ENCODE assay signal across 11 cellular contexts in genomic region chr1:39995973-39996393, GRCh38. TPM values are rescaled to one million over a fixed set of nuclear protein-coding genes. Genes with fewer than 3 reads are reported as not detected.
DNase-seq lines count a peak whose midpoint lies in the region; ATAC-seq and TF ChIP-seq lines count a peak whose summit lies in the region.
"Had no signal": no experiment of that assay in that cellular context is flagged by ENCODE, and none has a peak within 500 bp of the region (broad histone marks: within the 10 kb centered on the region; RNA-seq: fewer than 3 reads in every experiment).

No MANE protein-coding gene starts in this region.

- ATAC-seq in GM21737 (IDR thresholded peaks at IDR 0.05; ENCODE audit: unreplicated experiment) = peak; percentile 78
- ATAC-seq: left lobe of liver had no signal

- peak; percentile 37 for DNase-seq in SKM-1 treated with dmso at 0.1 percent for 144 hours (lab: John Stamatoyannopoulos, UW; ENCODE audit: unreplicated experiment)
- DNase-seq in SKM-1 (lab: John Stamatoyannopoulos, UW; ENCODE audit: unreplicated experiment) = no peak
- DNase-seq in MM.1S = peak; percentile 22
- no peak for DNase-seq in neuronal stem cell (ENCODE audit: low spot score)
- DNase-seq in Caco-2 = no peak
- DNase-seq in NCI-H2081 treated with DMSO at 0.1 percent for 48 hours (lab: John Stamatoyannopoulos, UW) = no peak
- DNase-seq in NCI-H748 (lab: John Stamatoyannopoulos, UW; ENCODE audit: unreplicated experiment) = no peak
- DNase-seq: activated CD4-positive, alpha-beta T cell treated with anti-CD3 and anti-CD28 coated beads, Interleukin-2, amount 50 U/mL, for 4 hours; dorsolateral prefrontal cortex had no signal

- no peak overlapping the region for H3K4me3 Mint-ChIP-seq in Caco-2 (ENCODE audit: unreplicated experiment)

- H3K4me3 ChIP-seq in MM.1S (ENCODE audit: low read length) (no peak overlapping the region), neuronal stem cell (ENCODE audit: low read length in 2 of 2) (no peak overlapping the region), Caco-2 (ENCODE audit: low read depth, low read length) (no peak overlapping the region)
- H3K4me3 ChIP-seq: dorsolateral prefrontal cortex had no signal

- no peak overlapping the region for H3K27ac Mint-ChIP-seq in Caco-2 (ENCODE audit: unreplicated experiment)

- H2AFZ ChIP-seq in MM.1S (ENCODE audit: low read length) (peak overlapping the region; percentile 8), neuronal stem cell (ENCODE audit: low read length) (peak overlapping the region; percentile 46)

- H3K14ac ChIP-seq in neuronal stem cell (ENCODE audit: low read length) = no peak overlapping the region

- no peak overlapping the region for H3K4ac ChIP-seq in neuronal stem cell (ENCODE audit: low read length)

- no peaks in the 10 kb centered on the region for H3K79me2 ChIP-seq in MM.1S (ENCODE audit: low read length)

- H3K9me2 ChIP-seq in MM.1S (replicated peaks; ENCODE audit: insufficient read depth, low read length) = no peaks in the 10 kb centered on the region

- no peak overlapping the region for H2BK15ac ChIP-seq in neuronal stem cell (ENCODE audit: low read length)

- H3K27me3 ChIP-seq in MM.1S (replicated peaks; ENCODE audit: insufficient read depth, low read length) = no peaks in the 10 kb centered on the region
- no peaks in the 10 kb centered on the region for H3K27me3 ChIP-seq in neuronal stem cell (ENCODE audit: control insufficient read depth in 3 of 3, insufficient read depth in 3 of 3, low read depth in 1 of 3, low read length in 3 of 3)
- no peaks in the 10 kb centered on the region; the same call in 1 of the 2 replicates for H3K27me3 ChIP-seq in Caco-2 (replicated peaks; ENCODE audit: control insufficient read depth, insufficient read depth, low read length)
- H3K27me3 ChIP-seq: dorsolateral prefrontal cortex had no signal

- H4K8ac ChIP-seq in neuronal stem cell (ENCODE audit: low read depth, low read length) = no peak overlapping the region

- no peaks in the 10 kb centered on the region for H3F3A ChIP-seq in MM.1S (ENCODE audit: insufficient read depth, low read length)

- no peak overlapping the region for H3K23ac ChIP-seq in neuronal stem cell (ENCODE audit: low read depth, low read length, poor library complexity)

- H3K18ac ChIP-seq in neuronal stem cell (ENCODE audit: low read length) = peak overlapping the region; percentile 3

- WGBS in neuronal stem cell (ENCODE audit: extremely low coverage in 2 of 2, insufficient read length in 2 of 2, insufficient replicate concordance in 1 of 2), 2 donors = no CpG with 5 or more reads among the region's 1 CpG

- intact Hi-C loops in Caco-2 (cut with micrococcal nuclease; ENCODE audit: unreplicated experiment) = no loop called here

- H3K36me3 ChIP-seq in MM.1S (replicated peaks; ENCODE audit: insufficient read depth, low read length) (no peaks in the 10 kb centered on the region), neuronal stem cell (replicated peaks in 1 of 2; ENCODE audit: control insufficient read depth in 2 of 2, insufficient read depth in 2 of 2, low read length in 2 of 2) (no peaks in the 10 kb centered on the region), Caco-2 (ENCODE audit: control insufficient read depth, insufficient read depth, low read length) (no peaks in the 10 kb centered on the region)

- no peaks in the 10 kb centered on the region for H4K20me1 ChIP-seq in MM.1S (ENCODE audit: insufficient read depth, low read length)

- no peaks in the 10 kb centered on the region for H3K9me3 ChIP-seq in MM.1S (replicated peaks; ENCODE audit: insufficient read depth, low read length)
- H3K9me3 ChIP-seq in neuronal stem cell (replicated peaks in 1 of 2; ENCODE audit: control insufficient read depth in 2 of 2, insufficient read depth in 1 of 2, low read depth in 1 of 2, low read length in 2 of 2) = peaks cover 2 to 4% of the 10 kb centered on the region in 2 donors
- H3K9me3 ChIP-seq in Caco-2 = no peaks in the 10 kb centered on the region

- CTCF ChIA-PET in Caco-2 (lab: Charles Lee) = no interaction called here

- BruUV-seq in Caco-2 (replicated peaks; lab: Mats Ljungman, UMichigan) = no TSS peak

- TF ChIP-seq CTCF in MM.1S (IDR thresholded peaks at IDR 0.05; ENCODE audit: low read length) (no peak), Caco-2 (IDR thresholded peaks at IDR 0.05; ENCODE audit: insufficient read depth in 1 of 2, low read depth in 1 of 2, low read length in 1 of 2, severe bottlenecking in 1 of 2, unreplicated experiment in 1 of 2) (no peak)

- H3K4me1 ChIP-seq in MM.1S (ENCODE audit: low read length) (peaks cover 10% of the 10 kb centered on the region), neuronal stem cell (ENCODE audit: control insufficient read depth in 2 of 2, insufficient read depth in 1 of 2, low read depth in 1 of 2, low read length in 2 of 2) (peaks cover 5 to 11% of the 10 kb centered on the region in 2 donors), Caco-2 (no peaks in the 10 kb centered on the region)

- no peak overlapping the region for H2BK120ac ChIP-seq in neuronal stem cell (ENCODE audit: low read depth, low read length)

- no peaks in the 10 kb centered on the region for H3K36me3 Mint-ChIP-seq in Caco-2 (ENCODE audit: insufficient read depth, unreplicated experiment)

- H3K79me1 ChIP-seq in neuronal stem cell (ENCODE audit: low read depth, low read length) = no peaks in the 10 kb centered on the region

- no peak overlapping the region for H2AK5ac ChIP-seq in neuronal stem cell (ENCODE audit: low read depth, low read length)

- no peak overlapping the region for H2BK5ac ChIP-seq in neuronal stem cell (ENCODE audit: low read length)

- no peaks in the 10 kb centered on the region for H3K27me3 Mint-ChIP-seq in Caco-2 (ENCODE audit: insufficient read depth, unreplicated experiment)

- H3K27ac ChIP-seq in MM.1S (ENCODE audit: low read length) (no peak overlapping the region), neuronal stem cell (replicated peaks; ENCODE audit: low read length) (no peak overlapping the region)

- H3K4me2 ChIP-seq in MM.1S (ENCODE audit: low read depth, low read length) = no peak overlapping the region
- no peak overlapping the region for H3K4me2 ChIP-seq in neuronal stem cell (ENCODE audit: insufficient read depth, low read length, poor library complexity, severe bottlenecking)

- H4K91ac ChIP-seq in neuronal stem cell (ENCODE audit: low read depth, low read length, poor library complexity) = no peak overlapping the region

- no peak overlapping the region for H3K9ac ChIP-seq in MM.1S (ENCODE audit: low read length)
- H3K9ac ChIP-seq in neuronal stem cell (ENCODE audit: low read depth, low read length, poor library complexity) = no peak overlapping the region

- no peaks in the 10 kb centered on the region for H3K9me3 Mint-ChIP-seq in Caco-2 (ENCODE audit: unreplicated experiment)

- no peaks in the 10 kb centered on the region for H3K4me1 Mint-ChIP-seq in Caco-2 (ENCODE audit: low read depth, unreplicated experiment)

- POLR2A ChIA-PET in Caco-2 (lab: Charles Lee) = no interaction called here

- no peak overlapping the region for H2BK12ac ChIP-seq in neuronal stem cell (ENCODE audit: low read length)

RNA-seq across cellular contexts. Expression of gene MFSD2A, which starts 41.0 kb away (rescaled TPM):
- 2.1 TPM for polyA plus RNA-seq in neuronal stem cell (2013, experiment 1 of 2)
- 2.4 TPM for polyA plus RNA-seq in neuronal stem cell (2013, experiment 2 of 2)
- total RNA-seq in Caco-2 (2022) = 2.2 TPM in 2 replicates

RNA-seq across cellular contexts. Expression of gene CAP1, which starts 44.5 kb away (rescaled TPM):
- 116 TPM for polyA plus RNA-seq in neuronal stem cell (2013, experiment 1 of 2)
- 119 TPM for polyA plus RNA-seq in neuronal stem cell (2013, experiment 2 of 2)
- total RNA-seq in Caco-2 (2022) = 181 and 219 TPM in 2 replicates

Comparison
In these comparisons a context has a peak if more than half of its experiments do, and no peak if none do; other contexts are left out.
1. DNase-seq: peak in SKM-1 treated with dmso at 0.1 percent for 144 hours (single experiment) and MM.1S (single experiment); none in SKM-1 (single experiment), neuronal stem cell (single experiment), Caco-2 (0 of 2), NCI-H2081 treated with DMSO at 0.1 percent for 48 hours (single experiment) and NCI-H748 (single experiment).